In genomic region chr1:46204406-46204742, GRCh38 we compare ENCODE assay signal across 1 cellular context.
TF ChIP-seq lines count a peak whose summit lies in the region.

No MANE protein-coding gene starts in this region.

TF ChIP-seq in IMR-90, 13 proteins besides CTCF, POLR2A, EP300 and RAD21:
- TF ChIP-seq FOS (IDR thresholded peaks at IDR 0.05; ENCODE audit: low read depth, low read length): no peak
- no peak for TF ChIP-seq MAZ (IDR thresholded peaks at IDR 0.05; ENCODE audit: borderline replicate concordance, low read depth, low read length)
- TF ChIP-seq USF2 (IDR thresholded peaks at IDR 0.05; ENCODE audit: low read depth, low read length): no peak
- TF ChIP-seq CEBPB (IDR thresholded peaks at IDR 0.05; ENCODE audit: low read depth, low read length): no peak
- no peak for TF ChIP-seq RCOR1 (IDR thresholded peaks at IDR 0.05; ENCODE audit: insufficient replicate concordance, low read length)
TF ChIP-seq in IMR-90: peak in this region for 0.
